In the genomic region with DNA sequence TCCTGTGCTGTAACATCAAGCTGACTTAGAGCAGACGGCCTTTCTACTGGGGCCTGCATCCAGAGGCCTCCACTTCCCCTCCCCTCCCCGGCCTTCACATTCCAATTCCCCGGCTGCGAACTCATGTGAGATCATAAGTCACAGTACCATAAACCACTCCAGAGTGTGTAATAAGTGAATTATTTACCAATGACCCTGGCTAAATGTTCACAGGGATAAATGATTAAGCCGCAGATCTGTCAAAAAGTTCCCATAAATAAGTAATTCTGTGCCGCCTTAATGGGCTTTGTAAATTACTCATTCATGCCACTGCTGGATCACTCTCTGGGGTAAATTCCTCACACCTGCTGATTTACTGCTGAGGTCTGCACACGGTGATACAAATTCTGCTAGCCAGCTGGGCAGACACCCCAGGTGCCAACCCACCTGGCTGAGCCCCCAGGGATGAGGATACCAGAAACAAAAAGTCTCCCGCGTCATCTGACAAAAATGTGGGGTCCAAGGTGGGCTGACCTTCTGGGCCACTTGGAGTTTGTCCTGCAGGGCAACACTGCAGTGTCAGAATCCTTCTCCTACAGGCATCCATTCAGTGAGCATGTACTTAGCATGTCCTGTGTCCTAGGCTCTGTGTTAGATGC, we compare ENCODE assay signal across 16 cellular contexts. TPM values are rescaled to one million over a fixed set of nuclear protein-coding genes. Genes with fewer than 3 reads are reported as not detected.
DNase-seq lines count a peak whose midpoint lies in the region; ATAC-seq, FAIRE-seq and TF ChIP-seq lines count a peak whose summit lies in the region.
"Had no signal": no experiment of that assay in that cellular context is flagged by ENCODE, and none has a peak within 500 bp of the region (broad histone marks: within the 10 kb centered on the region; RNA-seq: fewer than 3 reads in every experiment).

No MANE protein-coding gene starts in this region.

- H3K27me3 ChIP-seq in Caco-2 (replicated peaks; ENCODE audit: control insufficient read depth, insufficient read depth, low read length) = no peaks in the 10 kb centered on the region
- no peaks in the 10 kb centered on the region for H3K27me3 ChIP-seq in ascending aorta
- H3K27me3 ChIP-seq: BLaER1 treated with 17β-estradiol and CSF1 and Interleukin-3, amounts not matched to agents 10 nM and 100 nM had no signal

- H3K9me3 ChIP-seq in Caco-2 (no peaks in the 10 kb centered on the region), ascending aorta (no peaks in the 10 kb centered on the region)

- POLR2A ChIA-PET in Caco-2 (lab: Charles Lee) = no interaction called here

- CTCF ChIA-PET in Caco-2 (lab: Charles Lee) = interaction anchor here (0.9 to 7.4 kb wide), 5 partner anchors 26 to 1107 kb away, joined by 3 to 106 read pairs (median 3); no protein-coding TSS in a partner anchor

- H3K36me3 ChIP-seq in Caco-2 (ENCODE audit: control insufficient read depth, insufficient read depth, low read length) = no peaks in the 10 kb centered on the region
- no peaks in the 10 kb centered on the region for H3K36me3 ChIP-seq in ascending aorta
- H3K36me3 ChIP-seq: BLaER1 treated with 17β-estradiol and CSF1 and Interleukin-3, amounts not matched to agents 10 nM and 100 nM had no signal

- H3K27ac ChIP-seq in ascending aorta = no peak overlapping the region
- H3K27ac ChIP-seq: BLaER1 treated with 17β-estradiol and CSF1 and Interleukin-3, amounts not matched to agents 10 nM and 100 nM had no signal

- no peak for TF ChIP-seq CTCF in Caco-2 (IDR thresholded peaks at IDR 0.05; ENCODE audit: insufficient read depth in 1 of 2, low read depth in 1 of 2, low read length in 1 of 2, severe bottlenecking in 1 of 2, unreplicated experiment in 1 of 2)
- no peak for TF ChIP-seq CTCF in foreskin fibroblast (IDR thresholded peaks at IDR 0.05; ENCODE audit: low read depth, low read length)
- TF ChIP-seq CTCF in progenitor cell of endocrine pancreas (IDR thresholded peaks at IDR 0.05; ENCODE audit: unreplicated experiment) = no peak
- no peak for TF ChIP-seq CTCF in ascending aorta (IDR thresholded peaks at IDR 0.05)

- intact Hi-C loops in Caco-2 (cut with micrococcal nuclease; ENCODE audit: unreplicated experiment) = loop anchor here (2.0 kb wide), 1 partner anchor 17 kb away; no protein-coding TSS in a partner anchor
- intact Hi-C loops in ascending aorta (cut with DNase I) = loop anchor here (5.0 to 10.0 kb wide), 2 partner anchors 1036 to 1099 kb away; a partner anchor contains a TSS

- H3K9me3 Mint-ChIP-seq in Caco-2 (ENCODE audit: unreplicated experiment) (no peaks in the 10 kb centered on the region), progenitor cell of endocrine pancreas (ENCODE audit: low read depth) (no peaks in the 10 kb centered on the region)
- H3K9me3 Mint-ChIP-seq: activated naive CD8-positive, alpha-beta T cell treated with anti-CD3 and anti-CD28 coated beads for 36 hours had no signal

- H3K36me3 Mint-ChIP-seq in Caco-2 (ENCODE audit: insufficient read depth, unreplicated experiment) (no peaks in the 10 kb centered on the region), progenitor cell of endocrine pancreas (ENCODE audit: insufficient read depth) (no peaks in the 10 kb centered on the region)
- H3K36me3 Mint-ChIP-seq: activated naive CD8-positive, alpha-beta T cell treated with anti-CD3 and anti-CD28 coated beads for 36 hours had no signal

- FAIRE-seq in GM12892 (lab: Jason Lieb, UNC) = no peak

- no TSS peak for BruUV-seq in Caco-2 (replicated peaks; lab: Mats Ljungman, UMichigan)

- H3K4me1 ChIP-seq in Caco-2 (peaks cover 32% of the 10 kb centered on the region), ascending aorta (peaks cover 11 to 12% of the 10 kb centered on the region in 2 donors)

- DNase-seq in Caco-2 (peak; percentile 69 to 91), RPMI7951 (ENCODE audit: low read depth) (peak; percentile 51), foreskin fibroblast (peak; percentile 87 to 90), progenitor cell of endocrine pancreas (ENCODE audit: low spot score, unreplicated experiment) (no peak), ascending aorta (ENCODE audit: low spot score in 2 of 2) (no peak), NCI-H748 treated with DMSO at 0.1 percent for 48 hours (lab: John Stamatoyannopoulos, UW) (no peak), GM12892 (ENCODE audit: insufficient read length) (no peak)
- DNase-seq: activated naive CD8-positive, alpha-beta T cell treated with anti-CD3 and anti-CD28 coated beads for 36 hours; H9; hippocampal formation; KG1; NCI-H2107; trophoblast cell had no signal

- H3K27ac Mint-ChIP-seq in Caco-2 (ENCODE audit: unreplicated experiment) (peak overlapping the region; percentile 68), progenitor cell of endocrine pancreas (peak overlapping the region; percentile 80)
- H3K27ac Mint-ChIP-seq: activated naive CD8-positive, alpha-beta T cell treated with anti-CD3 and anti-CD28 coated beads for 36 hours had no signal

- peak overlapping the region; percentile 14 for H3K4me3 Mint-ChIP-seq in Caco-2 (ENCODE audit: unreplicated experiment)
- no peak overlapping the region for H3K4me3 Mint-ChIP-seq in progenitor cell of endocrine pancreas (ENCODE audit: low read depth)
- H3K4me3 Mint-ChIP-seq: activated naive CD8-positive, alpha-beta T cell treated with anti-CD3 and anti-CD28 coated beads for 36 hours; H9 had no signal

- no peaks in the 10 kb centered on the region for H3K27me3 Mint-ChIP-seq in Caco-2 (ENCODE audit: insufficient read depth, unreplicated experiment)
- no peaks in the 10 kb centered on the region for H3K27me3 Mint-ChIP-seq in progenitor cell of endocrine pancreas

- ATAC-seq in GM21529 (IDR thresholded peaks at IDR 0.05; ENCODE audit: unreplicated experiment) = no peak
- ATAC-seq: sciatic nerve had no signal

- peaks cover 38% of the 10 kb centered on the region for H3K4me1 Mint-ChIP-seq in Caco-2 (ENCODE audit: low read depth, unreplicated experiment)
- H3K4me1 Mint-ChIP-seq in progenitor cell of endocrine pancreas (ENCODE audit: low read depth) = peaks cover 25% of the 10 kb centered on the region

- no peak for TF ChIP-seq POLR2A in GM12892 (IDR thresholded peaks at IDR 0.05; ENCODE audit: low read depth, low read length)

- no peak overlapping the region for H3K4me3 ChIP-seq in Caco-2 (ENCODE audit: low read depth, low read length)
- H3K4me3 ChIP-seq in foreskin fibroblast (ENCODE audit: low read depth in 1 of 2, low read length in 2 of 2) = no peak overlapping the region
- no peak overlapping the region for H3K4me3 ChIP-seq in ascending aorta
- H3K4me3 ChIP-seq: BLaER1 treated with 17β-estradiol and CSF1 and Interleukin-3, amounts not matched to agents 10 nM and 100 nM had no signal

RNA-seq across cellular contexts. Expression of gene KIRREL1, which starts 27.3 kb away (rescaled TPM):
- total RNA-seq in Caco-2 (2022) (41.5 and 45.4 TPM in 2 replicates), progenitor cell of endocrine pancreas (43.8 and 46.3 TPM in 2 replicates), ascending aorta (114 TPM)
- total RNA-seq in RPMI7951 (2014; rRNA removed; shearing (Covaris generic)) = 77.3 and 80.8 TPM in 2 replicates
- polyA plus RNA-seq in GM12892 (2012; ENCODE audit: missing spikeins) = not detected

Comparison
In these comparisons a context has a peak if more than half of its experiments do, and no peak if none do; other contexts are left out.
1. DNase-seq: peak in Caco-2 (2 of 2), RPMI7951 (single experiment) and foreskin fibroblast (2 of 2); none in progenitor cell of endocrine pancreas (single experiment), ascending aorta (0 of 2), NCI-H748 treated with DMSO at 0.1 percent for 48 hours (single experiment) and GM12892 (single experiment).